9 cellular contexts compared by ENCODE assay signal in the genomic region with DNA sequence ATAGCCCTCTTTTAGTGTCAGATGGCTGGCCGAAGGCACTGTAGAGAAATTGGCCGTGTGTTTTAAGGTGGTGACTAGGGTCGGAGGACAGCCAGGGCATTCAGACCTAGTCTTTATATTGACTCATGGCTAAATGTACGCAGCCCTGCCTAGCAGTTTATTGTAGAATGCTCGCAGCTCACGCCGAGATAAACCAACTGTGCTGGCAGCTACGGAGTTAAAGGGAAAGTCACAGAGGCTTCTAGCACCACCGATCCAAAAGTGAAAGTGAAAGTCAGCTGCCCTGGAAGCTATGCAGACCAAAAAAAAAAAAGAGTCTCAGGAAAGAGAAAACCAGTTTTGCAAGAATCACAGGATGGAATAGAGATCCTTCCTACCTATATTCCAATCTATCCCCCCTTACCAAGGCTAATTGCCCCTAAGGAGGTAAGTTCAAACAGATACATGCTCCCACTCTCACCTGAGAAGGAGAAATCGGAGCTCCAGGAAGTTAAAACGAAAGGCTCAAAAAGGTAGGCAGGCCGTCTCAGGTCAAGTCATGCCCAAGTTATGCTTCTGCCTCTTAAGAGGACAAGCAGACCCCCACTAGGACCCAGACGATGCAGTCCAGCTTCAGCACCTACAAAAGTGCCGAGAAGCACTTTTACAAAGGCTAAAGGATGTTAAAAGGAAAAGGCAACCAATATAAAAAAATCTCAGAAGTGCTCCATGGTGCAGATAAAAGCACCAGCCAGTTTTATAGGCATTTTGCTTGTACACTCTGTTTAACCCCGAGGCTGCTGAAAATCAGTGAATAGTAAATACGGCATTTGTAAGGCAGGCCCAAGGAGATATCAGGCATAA. TPM values are rescaled to one million over a fixed set of nuclear protein-coding genes. Genes with fewer than 3 reads are reported as not detected.
A peak's percentile ranks its signal among the peaks of the same experiment; 100 is the strongest.
DNase-seq lines count a peak whose midpoint lies in the region; ATAC-seq and TF ChIP-seq lines count a peak whose summit lies in the region.
"Had no signal": no experiment of that assay in that cellular context is flagged by ENCODE, and none has a peak within 500 bp of the region (broad histone marks: within the 10 kb centered on the region; RNA-seq: fewer than 3 reads in every experiment).

No MANE protein-coding gene starts in this region.

- H3K36me3 Mint-ChIP-seq in type B pancreatic cell = peaks cover 21% of the 10 kb centered on the region

- peak overlapping the region; percentile 90 for H3K4me2 ChIP-seq in HCT116 (ENCODE audit: low read length)
- H3K4me2 ChIP-seq in SU-DHL-6 (ENCODE audit: low read depth, low read length, poor library complexity, severe bottlenecking) = peak overlapping the region; percentile 77

- H3K4me3 Mint-ChIP-seq in type B pancreatic cell = no peak overlapping the region
- H3K4me3 Mint-ChIP-seq: nephron had no signal

- POLR2A ChIA-PET in HCT116 (lab: Charles Lee) = interaction anchor here (0.6 to 1.5 kb wide), 5 partner anchors 9 to 183 kb away, joined by 3 to 4 read pairs (median 3); no protein-coding TSS in a partner anchor

- H3K9me2 ChIP-seq in HCT116 (ENCODE audit: insufficient read depth) (no peaks in the 10 kb centered on the region), SU-DHL-6 (replicated peaks; ENCODE audit: insufficient read depth, low read length) (no peaks in the 10 kb centered on the region)

- H3K4me1 ChIP-seq in HCT116 (ENCODE audit: control insufficient read depth in 1 of 2, insufficient read depth in 2 of 2, low read length in 2 of 2) (peaks cover 37 to 52% of the 10 kb centered on the region in 2 experiments; a peak in 3 of 4 replicates), ascending aorta (peaks cover 10% of the 10 kb centered on the region in 2 donors)

- CTCF ChIA-PET in HCT116 (lab: Charles Lee) = interaction anchor here (2.5 to 3.1 kb wide), 3 partner anchors 34 to 385 kb away, joined by 11 to 29 read pairs (median 15); no protein-coding TSS in a partner anchor

- H3K36me3 ChIP-seq in HCT116 (ENCODE audit: control insufficient read depth in 1 of 2, insufficient read depth in 2 of 2, low read length in 2 of 2) (no peaks in the 10 kb centered on the region), MG63 (no peaks in the 10 kb centered on the region), SU-DHL-6 (ENCODE audit: low read length) (no peaks in the 10 kb centered on the region), ascending aorta (no peaks in the 10 kb centered on the region)

- H3F3A ChIP-seq in SU-DHL-6 (ENCODE audit: insufficient read depth) = no peaks in the 10 kb centered on the region

- H3K79me2 ChIP-seq in HCT116 (ENCODE audit: insufficient read depth, low read length) = no peaks in the 10 kb centered on the region
- H3K79me2 ChIP-seq in SU-DHL-6 (ENCODE audit: insufficient read depth, low read length) = no peaks in the 10 kb centered on the region

- no peaks in the 10 kb centered on the region for H3K9me3 Mint-ChIP-seq in type B pancreatic cell
- H3K9me3 Mint-ChIP-seq: nephron had no signal

- H3K27me3 ChIP-seq in HCT116 (ENCODE audit: insufficient read depth, low read length) (no peaks in the 10 kb centered on the region), MG63 (no peaks in the 10 kb centered on the region), SU-DHL-6 (ENCODE audit: low read length) (no peaks in the 10 kb centered on the region), ascending aorta (no peaks in the 10 kb centered on the region)

- intact Hi-C loops in HCT116 (cut with micrococcal nuclease) = no loop called here
- intact Hi-C loops in ascending aorta (cut with DNase I) = loop anchor here (1.0 to 10.0 kb wide), 4 partner anchors 153 to 810 kb away; partner anchors contain the start of genes GABARAPL1, MAGOHB and SMIM10L1

- H3K4me3 ChIP-seq in HCT116 (replicated peaks in 1 of 2; ENCODE audit: low read depth in 1 of 2, low read length in 2 of 2) (peak overlapping the region; percentile 71 to 74), MG63 (peak overlapping the region; percentile 59), SU-DHL-6 (ENCODE audit: insufficient read depth, low read length, poor library complexity, severe bottlenecking) (peak overlapping the region; percentile 50), ascending aorta (peak overlapping the region; percentile 77 to 87)

- H3K27me3 Mint-ChIP-seq in type B pancreatic cell = no peaks in the 10 kb centered on the region

- no peak overlapping the region for H3K27ac Mint-ChIP-seq in type B pancreatic cell
- H3K27ac Mint-ChIP-seq: nephron had no signal

- H3K9ac ChIP-seq in HCT116 (ENCODE audit: low read length) (peak overlapping the region; percentile 65), SU-DHL-6 (ENCODE audit: low read length) (peak overlapping the region; percentile 31; the same call in 1 of the 2 replicates)

- BruUV-seq in HCT116 (replicated peaks; lab: Mats Ljungman, UMichigan) = TSS peak; percentile 66

- H2AFZ ChIP-seq in HCT116 (ENCODE audit: low read depth, low read length, poor library complexity, severe bottlenecking) (peak overlapping the region; percentile 67), SU-DHL-6 (ENCODE audit: low read depth, low read length, severe bottlenecking) (peak overlapping the region; percentile 83)

- H4K20me1 ChIP-seq in HCT116 (ENCODE audit: insufficient read depth) (no peaks in the 10 kb centered on the region), SU-DHL-6 (ENCODE audit: low read depth, low read length) (no peaks in the 10 kb centered on the region)

- DNase-seq in GM04504 (ENCODE audit: low read depth) (peak; percentile 58), HCT116 (ENCODE audit: low read depth, low spot score) (peak; percentile 71), MG63 (peak; percentile 80), ascending aorta (ENCODE audit: low spot score in 2 of 2) (peak in 1 of 2 donors; percentile 73), hepatic stellate cell (ENCODE audit: low spot score) (peak; percentile 65), renal cortical epithelial cell (ENCODE audit: low read depth) (peak; percentile 84), type B pancreatic cell (ENCODE audit: extremely low spot score, unreplicated experiment) (no peak)

- peaks cover 10% of the 10 kb centered on the region for H3K4me1 Mint-ChIP-seq in type B pancreatic cell (ENCODE audit: unreplicated experiment)

- peaks cover 0 to 7% of the 10 kb centered on the region in 2 experiments; a peak in 2 of 4 replicates for H3K9me3 ChIP-seq in HCT116 (ENCODE audit: control insufficient read depth in 1 of 2, insufficient read depth in 1 of 2, low read depth in 1 of 2, low read length in 2 of 2)
- H3K9me3 ChIP-seq in MG63 = 0 out of 2 replicates have a peak, but pooled peaks cover 2% of the 10 kb centered on the region
- H3K9me3 ChIP-seq in SU-DHL-6 (ENCODE audit: insufficient read depth, low read length) = no peaks in the 10 kb centered on the region
- no peaks in the 10 kb centered on the region for H3K9me3 ChIP-seq in ascending aorta

- ATAC-seq in HCT116 = peak; percentile 56

- no peak for TF ChIP-seq CTCF in HCT116 (IDR thresholded peaks at IDR 0.05 in 2 of 3, conservative IDR thresholded peaks at IDR 0.05 in 1 of 3; ENCODE audit: borderline replicate concordance in 1 of 3, insufficient read depth in 1 of 3, low read depth in 2 of 3, low read length in 2 of 3)
- no peak for TF ChIP-seq CTCF in SU-DHL-6 (IDR thresholded peaks at IDR 0.05; ENCODE audit: insufficient read depth, low read length, poor library complexity, severe bottlenecking)
- no peak for TF ChIP-seq CTCF in ascending aorta (IDR thresholded peaks at IDR 0.05)
- TF ChIP-seq CTCF in type B pancreatic cell (conservative IDR thresholded peaks at IDR 0.05) = no peak

- RAD21 ChIA-PET in HCT116 (lab: Charles Lee; ENCODE audit: low non-redundant PET in 1 of 2, low total read pairs in 2 of 2, uncharacterized antibody in 2 of 2, unreplicated experiment in 2 of 2) = interaction anchor here (0.6 kb wide), 2 partner anchors 22 kb away, joined by 4 to 5 read pairs; no protein-coding TSS in a partner anchor

- no peak for TF ChIP-seq RAD21 in HCT116 (IDR thresholded peaks at IDR 0.05; ENCODE audit: low read depth)

- peak overlapping the region; percentile 89 for H3K27ac ChIP-seq in HCT116 (ENCODE audit: low read depth, low read length)
- H3K27ac ChIP-seq in SU-DHL-6 (ENCODE audit: low read depth, low read length) = no peak overlapping the region
- peak overlapping the region; percentile 88 to 90 for H3K27ac ChIP-seq in ascending aorta

- no peak for TF ChIP-seq POLR2A in HCT116 (IDR thresholded peaks at IDR 0.05; ENCODE audit: borderline replicate concordance, extremely low read depth, insufficient read depth, insufficient read length)

TF ChIP-seq in HCT116, 20 proteins besides CTCF, POLR2A, EP300 and RAD21 (continues in another document):
- TF ChIP-seq SRF (IDR thresholded peaks at IDR 0.05; ENCODE audit: low read depth) (no peak), SP1 (IDR thresholded peaks at IDR 0.05; ENCODE audit: low read depth) (peak; percentile 36), SIN3A (IDR thresholded peaks at IDR 0.05; ENCODE audit: low read depth) (peak; percentile 81), EZH2 (IDR thresholded peaks at IDR 0.05) (no peak), ELF1 (IDR thresholded peaks at IDR 0.05; ENCODE audit: borderline replicate concordance, low read depth) (no peak), TCF7L2 (IDR thresholded peaks at IDR 0.05; ENCODE audit: borderline replicate concordance, extremely low read depth, insufficient read depth, insufficient read length) (peak; percentile 81), FOSL1 (IDR thresholded peaks at IDR 0.05; ENCODE audit: low read depth) (peak; percentile 45; the same call in 1 of the 2 replicates)

RNA-seq across cellular contexts. Expression of gene KLRK1, which starts 24.8 kb away (rescaled TPM):
- 2.3 TPM for total RNA-seq in HCT116 (2021; ENCODE audit: unreplicated experiment)
- 2.2 and 3.7 TPM in 2 replicates for polyA plus RNA-seq in HCT116 (2012)
- total RNA-seq in MG63 (2014; rRNA removed; shearing (Covaris generic); ENCODE audit: low replicate concordance) = not detected in 2 replicates
- total RNA-seq in ascending aorta = not detected
- total RNA-seq in renal cortical epithelial cell = not detected in 2 replicates
- not detected in 2 replicates for total RNA-seq in type B pancreatic cell (ENCODE audit: low replicate concordance)

RNA-seq across cellular contexts. Expression of gene KLRC4, which starts 44.5 kb away (rescaled TPM):
- total RNA-seq in HCT116 (2021; ENCODE audit: unreplicated experiment) (2.1 TPM), ascending aorta (not detected), renal cortical epithelial cell (not detected in 2 replicates), type B pancreatic cell (ENCODE audit: low replicate concordance) (not detected in 2 replicates)
- 0.37 and 0.91 TPM in 2 replicates for polyA plus RNA-seq in HCT116 (2012)
- not detected in 2 replicates for total RNA-seq in MG63 (2014; rRNA removed; shearing (Covaris generic); ENCODE audit: low replicate concordance)

RNA-seq across cellular contexts. Expression of gene KLRC3, which starts 55.3 kb away (rescaled TPM):
- total RNA-seq in HCT116 (2021; ENCODE audit: unreplicated experiment) = 1.8 TPM
- 0.77 and 1.4 TPM in 2 replicates for polyA plus RNA-seq in HCT116 (2012)
- total RNA-seq in MG63 (2014; rRNA removed; shearing (Covaris generic); ENCODE audit: low replicate concordance) = not detected in 2 replicates
- not detected for total RNA-seq in ascending aorta
- total RNA-seq in renal cortical epithelial cell = not detected in 2 replicates
- not detected in 2 replicates for total RNA-seq in type B pancreatic cell (ENCODE audit: low replicate concordance)

RNA-seq across cellular contexts. Expression of gene KLRD1, which starts 57.4 kb away (rescaled TPM):
- total RNA-seq in HCT116 (2021; ENCODE audit: unreplicated experiment) (0.27 TPM), ascending aorta (0.11 TPM), renal cortical epithelial cell (under 0.01 and 4.1 TPM in 2 replicates), type B pancreatic cell (ENCODE audit: low replicate concordance) (0.48 TPM in 1 of 2 replicates, not detected in the other)
- polyA plus RNA-seq in HCT116 (2012) = 0.02 and 0.05 TPM in 2 replicates
- total RNA-seq in MG63 (2014; rRNA removed; shearing (Covaris generic); ENCODE audit: low replicate concordance) = not detected in 2 replicates
